Comparison of ENCODE assay signal across 9 cellular contexts in genomic region chrX:119467433-119467832, GRCh38. TPM values are rescaled to one million over a fixed set of nuclear protein-coding genes. Genes with fewer than 3 reads are reported as not detected.
DNase-seq lines count a peak whose midpoint lies in the region; ATAC-seq and TF ChIP-seq lines count a peak whose summit lies in the region.
"Had no signal": no experiment of that assay in that cellular context is flagged by ENCODE, and none has a peak within 500 bp of the region (broad histone marks: within the 10 kb centered on the region; RNA-seq: fewer than 3 reads in every experiment).

No MANE protein-coding gene starts in this region.

- no peaks in the 10 kb centered on the region for H3K27me3 ChIP-seq in BLaER1 treated with 17β-estradiol and CSF1 and Interleukin-3, amounts not matched to agents 10 nM and 100 nM
- H3K27me3 ChIP-seq in GM23338 (ENCODE audit: insufficient read depth) (no peaks in the 10 kb centered on the region), lower lobe of right lung (ENCODE audit: low read depth) (no peaks in the 10 kb centered on the region), esophagus squamous epithelium (no peaks in the 10 kb centered on the region)
- H3K27me3 ChIP-seq: brain microvascular endothelial cell had no signal

- H3K9me3 ChIP-seq in BLaER1 treated with 17β-estradiol and CSF1 and Interleukin-3, amounts not matched to agents 10 nM and 100 nM (replicated peaks in 1 of 11) = peaks cover 0 to 20% (median 12%) of the 10 kb centered on the region in 11 experiments; a peak in 15 of 22 replicates
- H3K9me3 ChIP-seq in lower lobe of right lung (no peaks in the 10 kb centered on the region), esophagus squamous epithelium (no peaks in the 10 kb centered on the region)

- H3K4me1 Mint-ChIP-seq in GM23338 = peaks cover 7% of the 10 kb centered on the region; the same call in 2 of the 3 replicates
- peaks cover 12% of the 10 kb centered on the region for H3K4me1 Mint-ChIP-seq in activated T-helper 1 cell treated with anti-CD3 and anti-CD28 coated beads, Interleukin-12 subunit alpha, Interleukin-12 subunit beta, Interleukin-2, Interleukin-4 antibody, amounts not matched to agents 30 ng/mL and 10 ng/mL and 1 ng/mL, durations not matched to agents 14 hours and 24 hours and 36 hours (ENCODE audit: low read depth)

- no peak overlapping the region for H2AFZ ChIP-seq in GM23338

- H3F3A ChIP-seq in GM23338 (replicated peaks; ENCODE audit: low read depth) = 0 out of 2 replicates have a peak, but pooled peaks cover 3% of the 10 kb centered on the region

- no peak overlapping the region for H3K27ac ChIP-seq in BLaER1 treated with 17β-estradiol and CSF1 and Interleukin-3, amounts not matched to agents 10 nM and 100 nM
- H3K27ac ChIP-seq in GM23338 (ENCODE audit: low read depth) = no peak overlapping the region
- no peak overlapping the region for H3K27ac ChIP-seq in lower lobe of right lung
- peak overlapping the region in 2 of 4 donors; percentile 57 to 98 for H3K27ac ChIP-seq in esophagus squamous epithelium
- H3K27ac ChIP-seq: brain microvascular endothelial cell had no signal

- no peaks in the 10 kb centered on the region for H3K9me2 ChIP-seq in GM23338 (ENCODE audit: insufficient read depth)

- peaks cover 20 to 29% (median 25%) of the 10 kb centered on the region in 11 experiments; a peak in 21 of 22 replicates for H3K36me3 ChIP-seq in BLaER1 treated with 17β-estradiol and CSF1 and Interleukin-3, amounts not matched to agents 10 nM and 100 nM
- H3K36me3 ChIP-seq in GM23338 (ENCODE audit: insufficient read depth) = peaks cover 13% of the 10 kb centered on the region
- H3K36me3 ChIP-seq in lower lobe of right lung = peaks cover 19% of the 10 kb centered on the region
- peaks cover 0 to 22% (median 0%) of the 10 kb centered on the region in 3 donors for H3K36me3 ChIP-seq in esophagus squamous epithelium

- peak overlapping the region in 6 of 10 experiments; percentile 69 to 85 (median 72); a peak in 5 of 20 replicates for H3K4me3 ChIP-seq in BLaER1 treated with 17β-estradiol and CSF1 and Interleukin-3, amounts not matched to agents 10 nM and 100 nM
- H3K4me3 ChIP-seq in GM23338 = peak overlapping the region; percentile 80
- H3K4me3 ChIP-seq in lower lobe of right lung = peak overlapping the region; percentile 81
- no peak overlapping the region for H3K4me3 ChIP-seq in esophagus squamous epithelium

- no peak overlapping the region for H3K27ac Mint-ChIP-seq in GM23338
- no peak overlapping the region for H3K27ac Mint-ChIP-seq in activated T-helper 1 cell treated with anti-CD3 and anti-CD28 coated beads, Interleukin-12 subunit alpha, Interleukin-12 subunit beta, Interleukin-2, Interleukin-4 antibody, amounts not matched to agents 30 ng/mL and 10 ng/mL and 1 ng/mL, durations not matched to agents 14 hours and 24 hours and 36 hours

- no peak for DNase-seq in GM23338 (ENCODE audit: low spot score)
- no peak for DNase-seq in activated T-helper 1 cell treated with anti-CD3 and anti-CD28 coated beads, Interleukin-12 subunit alpha, Interleukin-12 subunit beta, Interleukin-2, Interleukin-4 antibody, amounts not matched to agents 30 ng/mL and 10 ng/mL and 1 ng/mL, durations not matched to agents 14 hours and 24 hours and 36 hours (ENCODE audit: low spot score)
- no peak for DNase-seq in lower lobe of right lung
- DNase-seq in DMS114 treated with DMSO at 0.1 percent for 48 hours (lab: John Stamatoyannopoulos, UW; ENCODE audit: unreplicated experiment) = no peak
- DNase-seq in NCI-H526 treated with DMSO at 0.1 percent for 48 hours (lab: John Stamatoyannopoulos, UW) = no peak
- DNase-seq in esophagus squamous epithelium (lab: John Stamatoyannopoulos, UW) = no peak

- 0 out of 2 replicates have a peak, but pooled peaks cover 4% of the 10 kb centered on the region for H3K79me2 ChIP-seq in GM23338 (replicated peaks; ENCODE audit: insufficient read depth)

- ATAC-seq in GM23338 (no peak), lower lobe of right lung (no peak), HG03354 (IDR thresholded peaks at IDR 0.05; ENCODE audit: poor library complexity, severe bottlenecking, unreplicated experiment) (no peak)

- intact Hi-C loops in activated T-helper 1 cell treated with anti-CD3 and anti-CD28 coated beads, Interleukin-12 subunit alpha, Interleukin-12 subunit beta, Interleukin-2, Interleukin-4 antibody, amounts not matched to agents 30 ng/mL and 10 ng/mL and 1 ng/mL, durations not matched to agents 14 hours and 24 hours and 36 hours (cut with micrococcal nuclease) = no loop called here
- intact Hi-C loops in lower lobe of right lung (cut with DNase I) = no loop called here
- intact Hi-C loops in esophagus squamous epithelium (cut with DNase I) = no loop called here

- H3K4me2 ChIP-seq in BLaER1 treated with 17β-estradiol and CSF1 and Interleukin-3, amounts not matched to agents 10 nM and 100 nM = peak overlapping the region; percentile 47 to 84 (median 54); a peak in 18 of 22 replicates
- peak overlapping the region; percentile 65 for H3K4me2 ChIP-seq in GM23338

- H3K4me3 Mint-ChIP-seq in GM23338 = peak overlapping the region; percentile 87
- peak overlapping the region; percentile 88 for H3K4me3 Mint-ChIP-seq in activated T-helper 1 cell treated with anti-CD3 and anti-CD28 coated beads, Interleukin-12 subunit alpha, Interleukin-12 subunit beta, Interleukin-2, Interleukin-4 antibody, amounts not matched to agents 30 ng/mL and 10 ng/mL and 1 ng/mL, durations not matched to agents 14 hours and 24 hours and 36 hours

- no peak overlapping the region for H3K9ac ChIP-seq in BLaER1 treated with 17β-estradiol and CSF1 and Interleukin-3, amounts not matched to agents 10 nM and 100 nM

- peaks cover 0 to 17% (median 14%) of the 10 kb centered on the region in 10 experiments; a peak in 15 of 20 replicates for H3K4me1 ChIP-seq in BLaER1 treated with 17β-estradiol and CSF1 and Interleukin-3, amounts not matched to agents 10 nM and 100 nM
- H3K4me1 ChIP-seq in GM23338 (ENCODE audit: insufficient read depth) (no peaks in the 10 kb centered on the region), lower lobe of right lung (peaks cover 9% of the 10 kb centered on the region), esophagus squamous epithelium (peaks cover 0 to 14% (median 0%) of the 10 kb centered on the region in 3 donors)

- peaks cover 30% of the 10 kb centered on the region for H3K36me3 Mint-ChIP-seq in GM23338 (ENCODE audit: low read depth)
- H3K36me3 Mint-ChIP-seq in activated T-helper 1 cell treated with anti-CD3 and anti-CD28 coated beads, Interleukin-12 subunit alpha, Interleukin-12 subunit beta, Interleukin-2, Interleukin-4 antibody, amounts not matched to agents 30 ng/mL and 10 ng/mL and 1 ng/mL, durations not matched to agents 14 hours and 24 hours and 36 hours (ENCODE audit: low read depth) = peaks cover 14% of the 10 kb centered on the region

- TF ChIP-seq POLR2A in esophagus squamous epithelium (IDR thresholded peaks at IDR 0.05) = no peak

- peaks cover 11% of the 10 kb centered on the region for H3K27me3 Mint-ChIP-seq in GM23338 (ENCODE audit: insufficient read depth, low read depth, poor library complexity)
- H3K27me3 Mint-ChIP-seq in activated T-helper 1 cell treated with anti-CD3 and anti-CD28 coated beads, Interleukin-12 subunit alpha, Interleukin-12 subunit beta, Interleukin-2, Interleukin-4 antibody, amounts not matched to agents 30 ng/mL and 10 ng/mL and 1 ng/mL, durations not matched to agents 14 hours and 24 hours and 36 hours (ENCODE audit: insufficient read depth) = no peaks in the 10 kb centered on the region

- H3K9me3 Mint-ChIP-seq in GM23338 = no peaks in the 10 kb centered on the region
- H3K9me3 Mint-ChIP-seq in activated T-helper 1 cell treated with anti-CD3 and anti-CD28 coated beads, Interleukin-12 subunit alpha, Interleukin-12 subunit beta, Interleukin-2, Interleukin-4 antibody, amounts not matched to agents 30 ng/mL and 10 ng/mL and 1 ng/mL, durations not matched to agents 14 hours and 24 hours and 36 hours = no peaks in the 10 kb centered on the region

- 71 to 83% methylated on average over 2 to 6 of the region's 6 CpGs for WGBS in esophagus squamous epithelium, 2 donors

- TF ChIP-seq CTCF in GM23338 (conservative IDR thresholded peaks at IDR 0.05; ENCODE audit: low read depth in 2 of 2) (no peak), lower lobe of right lung (IDR thresholded peaks at IDR 0.05) (no peak), esophagus squamous epithelium (IDR thresholded peaks at IDR 0.05) (no peak)

- peaks cover 16 to 25% (median 19%) of the 10 kb centered on the region in 11 experiments for H4K20me1 ChIP-seq in BLaER1 treated with 17β-estradiol and CSF1 and Interleukin-3, amounts not matched to agents 10 nM and 100 nM
- no peaks in the 10 kb centered on the region for H4K20me1 ChIP-seq in GM23338 (replicated peaks; ENCODE audit: insufficient read depth)

TF ChIP-seq in GM23338, 12 proteins besides CTCF, POLR2A, EP300 and RAD21 (continues in another document):
- TF ChIP-seq ETS1 (IDR thresholded peaks at IDR 0.05) = no peak

RNA-seq across cellular contexts. Expression of gene SLC25A5, which starts 0.8 kb away (rescaled TPM):
- 379 and 451 TPM in 2 replicates for total RNA-seq in GM23338 (2014; rRNA removed; shearing (Covaris generic))
- 325 and 348 TPM in 2 replicates for polyA plus RNA-seq in GM23338 (2016; fragmentation: Nextera tagmentation; extraction: Ambion mirVana)
- 471 and 477 TPM in 2 replicates for total RNA-seq in activated T-helper 1 cell treated with anti-CD3 and anti-CD28 coated beads, Interleukin-12 subunit alpha, Interleukin-12 subunit beta, Interleukin-2, Interleukin-4 antibody, amounts not matched to agents 30 ng/mL and 10 ng/mL and 1 ng/mL, durations not matched to agents 14 hours and 24 hours and 36 hours
- 334 TPM for total RNA-seq in lower lobe of right lung
- 100 to 1,000 TPM; 427 to 606 (median 480) TPM for total RNA-seq in esophagus squamous epithelium

Comparison
In these comparisons a context has a peak if more than half of its experiments do, and no peak if none do; other contexts are left out.
1. H3K4me3 ChIP-seq: peak in BLaER1 treated with 17β-estradiol and CSF1 and Interleukin-3, amounts not matched to agents 10 nM and 100 nM (6 of 10), GM23338 (single experiment) and lower lobe of right lung (single experiment); none in esophagus squamous epithelium (0 of 4).